ENCODE assay signal across 12 cellular contexts in the genomic region with DNA sequence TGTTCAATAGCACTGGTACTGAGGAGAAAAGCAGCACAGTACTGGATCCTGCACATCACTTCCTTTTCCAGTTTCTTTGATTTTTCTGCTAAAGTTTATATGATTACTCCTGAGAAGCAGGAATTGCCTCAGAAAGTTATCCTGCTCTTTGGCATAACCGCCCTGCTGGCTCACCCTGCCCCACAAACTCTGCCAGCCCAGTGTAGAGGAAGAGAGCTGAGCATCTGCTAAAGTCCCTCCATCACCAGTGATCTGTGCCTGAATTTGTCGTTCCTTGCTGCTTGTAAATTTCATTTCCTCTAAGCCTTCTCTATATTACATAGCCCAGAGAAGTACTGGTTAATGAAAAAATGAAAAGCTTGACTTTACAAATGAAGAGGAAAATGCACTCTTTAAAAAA.
"Had no signal": no experiment of that assay in that cellular context is flagged by ENCODE, and none has a peak within 500 bp of the region (broad histone marks: within the 10 kb centered on the region; RNA-seq: fewer than 3 reads in every experiment).

No MANE protein-coding gene starts in this region.

- DNase-seq: activated naive CD4-positive, alpha-beta T cell treated with anti-CD3 and anti-CD28 coated beads, Interleukin-2, amount 50 U/mL, for 16 hours; body of pancreas; immature natural killer cell; lower lobe of right lung; midbrain; naive thymus-derived CD4-positive, alpha-beta T cell; right lobe of liver; stimulated activated CD4-positive, alpha-beta T cell treated with anti-CD3 and anti-CD28 coated beads, Interleukin-12 subunit alpha, Interleukin-12 subunit beta, amount 100 ng/mL, for 4 hours; stimulated activated naive CD4-positive, alpha-beta T cell; transverse colon had no signal

- H3K4me3 ChIP-seq: adrenal gland, body of pancreas, lower lobe of right lung, right lobe of liver, transverse colon had no signal

- H3K27ac ChIP-seq: body of pancreas, lower lobe of right lung, right lobe of liver had no signal

- H3K9me3 ChIP-seq: adrenal gland, right lobe of liver, transverse colon had no signal

- ATAC-seq: activated CD4-positive, CD25-positive, alpha-beta regulatory T cell treated with anti-CD3 and anti-CD28 coated beads, Interleukin-2, amount 50 U/mL, for 24 hours; body of pancreas; lower lobe of right lung; naive thymus-derived CD4-positive, alpha-beta T cell; right lobe of liver had no signal

- H3K4me1 ChIP-seq: right lobe of liver had no signal

- H3K27me3 ChIP-seq: adrenal gland, body of pancreas, right lobe of liver, transverse colon had no signal

- H3K36me3 ChIP-seq: adrenal gland, lower lobe of right lung, right lobe of liver, transverse colon had no signal
